ENCODE assay signal across 10 cellular contexts in the genomic region with DNA sequence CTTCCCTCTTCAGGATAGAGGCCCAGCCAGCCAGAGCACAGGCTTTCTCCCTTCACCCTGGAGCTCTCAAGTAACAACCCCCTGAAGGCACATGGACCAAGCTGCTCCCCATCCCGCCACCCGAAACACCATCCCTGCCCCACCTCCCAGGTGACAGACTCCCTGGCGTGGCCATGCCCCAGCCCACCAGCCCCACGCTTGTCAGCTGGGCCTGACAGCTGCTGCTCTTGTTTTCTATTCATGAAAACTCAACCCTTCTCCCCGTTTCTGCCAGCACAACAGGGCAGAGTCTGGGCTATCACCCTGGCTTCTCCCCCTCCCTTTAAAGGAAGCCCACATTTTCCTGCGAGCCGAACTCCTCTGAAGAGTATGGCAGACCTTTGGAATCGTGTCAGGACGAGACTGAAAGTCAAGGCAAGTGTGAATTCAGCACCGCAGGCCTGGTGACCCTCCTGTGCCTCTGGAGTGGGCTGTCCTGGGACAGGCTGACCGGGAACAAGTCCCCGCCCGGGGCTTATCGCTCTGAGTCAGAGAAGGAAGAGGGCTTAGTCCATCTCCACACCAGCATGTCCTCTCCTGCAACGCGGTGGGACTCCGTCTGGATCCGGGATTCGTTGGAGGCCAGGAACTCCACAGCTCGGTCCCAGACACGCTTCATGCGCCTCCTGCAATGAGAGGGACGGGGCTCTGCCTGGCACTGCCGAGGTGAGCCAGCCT. TPM values are rescaled to one million over a fixed set of nuclear protein-coding genes. Genes with fewer than 3 reads are reported as not detected.
DNase-seq lines count a peak whose midpoint lies in the region; ATAC-seq, FAIRE-seq and TF ChIP-seq lines count a peak whose summit lies in the region.
"Had no signal": no experiment of that assay in that cellular context is flagged by ENCODE, and none has a peak within 500 bp of the region (broad histone marks: within the 10 kb centered on the region; RNA-seq: fewer than 3 reads in every experiment).

No MANE protein-coding gene starts in this region.

- H3K9ac ChIP-seq in SK-N-MC (ENCODE audit: insufficient read length): no peak overlapping the region

- no peaks in the 10 kb centered on the region for H3K27me3 ChIP-seq in gastrocnemius medialis

- in situ Hi-C loops in gastrocnemius medialis (cut with MboI; ENCODE audit: low sequenced_read_pairs in 4 of 4): loop anchor here in 3 of 4 donors (10.0 to 25.0 kb wide), 4 partner anchors 67 to 390 kb away; no protein-coding TSS in a partner anchor

- no peak for ATAC-seq in gastrocnemius medialis
- ATAC-seq in HG03442 (IDR thresholded peaks at IDR 0.05; ENCODE audit: unreplicated experiment): no peak

- H3K36me3 ChIP-seq in SK-N-MC (ENCODE audit: insufficient read depth, low read length) (peaks cover 41% of the 10 kb centered on the region), gastrocnemius medialis (peaks cover 2 to 48% of the 10 kb centered on the region in 2 donors)

- peak; percentile 67 for DNase-seq in ELR (ENCODE audit: low read depth)
- DNase-seq in SK-N-MC (ENCODE audit: low read depth, low spot score): no peak
- peak; percentile 64 for DNase-seq in fibroblast of villous mesenchyme (ENCODE audit: low read depth)
- DNase-seq in gastrocnemius medialis: no peak
- DNase-seq in SW 1271 (lab: John Stamatoyannopoulos, UW): no peak
- DNase-seq in GDM1 (lab: John Stamatoyannopoulos, UW): no peak
- no peak for DNase-seq in urothelium cell line (ENCODE audit: low spot score)

- no peak for FAIRE-seq in urothelium cell line (lab: Jason Lieb, UNC)
- FAIRE-seq: endometrium had no signal

- H3K27ac ChIP-seq in SK-N-MC: peak overlapping the region; percentile 93
- peak overlapping the region; percentile 66 to 82 (median 70) for H3K27ac ChIP-seq in gastrocnemius medialis

- no peak for TF ChIP-seq POLR2A in gastrocnemius medialis (IDR thresholded peaks at IDR 0.05)

- TF ChIP-seq CTCF in fibroblast of villous mesenchyme (IDR thresholded peaks at IDR 0.05; ENCODE audit: insufficient read depth, low read depth, low read length) (no peak), gastrocnemius medialis (IDR thresholded peaks at IDR 0.05 in 4 of 5, conservative IDR thresholded peaks at IDR 0.05 in 1 of 5) (no peak)

- H3K4me1 ChIP-seq in gastrocnemius medialis: peaks cover 32 to 40% of the 10 kb centered on the region in 2 donors

- intact Hi-C loops in gastrocnemius medialis (cut with DNase I; ENCODE audit: low total_unique reads): no loop called here

- H3K9me3 ChIP-seq in SK-N-MC (ENCODE audit: low read depth, low read length): no peaks in the 10 kb centered on the region
- H3K9me3 ChIP-seq in gastrocnemius medialis: no peaks in the 10 kb centered on the region
- H3K9me3 ChIP-seq: mucosa of descending colon had no signal

- no peak overlapping the region for H3K4me3 ChIP-seq in SK-N-MC
- no peak overlapping the region for H3K4me3 ChIP-seq in fibroblast of villous mesenchyme (ENCODE audit: low read depth, low read length)
- no peak overlapping the region for H3K4me3 ChIP-seq in gastrocnemius medialis
- H3K4me3 ChIP-seq: mucosa of descending colon had no signal

RNA-seq across cellular contexts. Expression of gene LEMD2, which starts 16.7 kb away (rescaled TPM):
- total RNA-seq in fibroblast of villous mesenchyme (59.2 and 59.6 TPM in 2 replicates), gastrocnemius medialis (10 to 100 TPM; 34.1 to 39.1 (median 38.1) TPM)

RNA-seq across cellular contexts. Expression of gene IP6K3, which starts 25.6 kb away (rescaled TPM):
- total RNA-seq in fibroblast of villous mesenchyme (2.6 and 6.0 TPM in 2 replicates), gastrocnemius medialis (100 to 1,000 TPM; 287 to 570 (median 348) TPM)

RNA-seq across cellular contexts. Expression of gene MLN, which starts 31.5 kb away (rescaled TPM):
- total RNA-seq in fibroblast of villous mesenchyme (not detected in 2 replicates), gastrocnemius medialis (not detected)
- total RNA-seq: mucosa of descending colon had no signal

Comparison
In these comparisons a context has a peak if more than half of its experiments do, and no peak if none do; other contexts are left out.
1. DNase-seq: peak in ELR (single experiment) and fibroblast of villous mesenchyme (single experiment); none in SK-N-MC (single experiment), gastrocnemius medialis (0 of 2), SW 1271 (0 of 2), GDM1 (single experiment) and urothelium cell line (single experiment).
2. RNA of gene IP6K3, which starts 25.6 kb away (total RNA-seq): 287 to 570 TPM in gastrocnemius medialis; 2.6 to 6.0 TPM in fibroblast of villous mesenchyme; every median in the first group is over 10 times any median in the second.